9 cellular contexts compared by ENCODE assay signal in the genomic region with DNA sequence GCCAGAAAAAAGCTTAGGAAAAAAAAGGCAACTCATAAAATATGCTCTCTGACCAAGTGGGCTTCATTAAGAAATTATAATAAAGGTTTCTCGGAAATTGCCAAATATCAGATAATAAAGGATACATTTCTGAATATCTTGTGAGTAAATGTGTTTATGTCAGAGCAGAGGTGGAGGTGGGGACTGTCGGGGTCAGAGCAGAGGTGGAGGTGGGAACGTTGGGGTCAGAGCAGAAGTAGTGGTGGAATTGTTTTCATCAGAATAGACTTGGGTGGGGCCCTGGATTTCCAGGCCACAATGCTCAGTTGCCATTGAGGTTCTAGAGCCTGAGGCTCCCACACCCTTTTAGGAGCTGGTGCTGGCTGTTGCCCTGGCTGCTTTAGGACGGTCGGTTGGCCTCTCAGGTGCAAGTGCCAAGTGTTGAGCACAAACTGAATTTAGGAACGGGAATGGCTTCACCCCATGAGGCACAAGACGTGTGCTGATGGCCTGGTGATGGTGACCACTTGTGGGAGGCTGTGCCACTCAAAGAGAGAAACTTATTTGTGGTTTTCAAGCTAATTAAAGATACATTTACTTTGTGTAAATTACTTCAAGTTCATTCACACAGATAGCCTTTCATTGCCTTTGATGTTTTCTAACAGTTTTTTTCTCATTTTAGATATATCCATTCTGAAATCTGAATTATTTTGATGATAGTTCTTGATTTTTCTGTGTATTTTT.
DNase-seq lines count a peak whose midpoint lies in the region; ATAC-seq and TF ChIP-seq lines count a peak whose summit lies in the region.
"Had no signal": no experiment of that assay in that cellular context is flagged by ENCODE, and none has a peak within 500 bp of the region (broad histone marks: within the 10 kb centered on the region; RNA-seq: fewer than 3 reads in every experiment).

No MANE protein-coding gene starts in this region.

- no TSS peak for BruUV-seq in mammary epithelial cell (replicated peaks; lab: Mats Ljungman, UMichigan)

- H3K27me3 ChIP-seq in mammary epithelial cell (ENCODE audit: insufficient read depth, low read length) (no peaks in the 10 kb centered on the region), aorta (ENCODE audit: control insufficient read depth in 1 of 2, insufficient read depth in 2 of 2, low read length in 1 of 2) (no peaks in the 10 kb centered on the region), spleen (replicated peaks in 1 of 7) (no peaks in the 10 kb centered on the region)
- H3K27me3 ChIP-seq: suprapubic skin had no signal

- intact Hi-C loops in mammary epithelial cell (cut with micrococcal nuclease) = loop anchor here (1.0 kb wide), 1 partner anchor 46 kb away; no protein-coding TSS in a partner anchor
- intact Hi-C loops in aorta (cut with DNase I) = no loop called here
- intact Hi-C loops in spleen (cut with DNase I; ENCODE audit: low total_unique reads) = no loop called here

- H3K4me2 ChIP-seq in mammary epithelial cell (ENCODE audit: insufficient read depth, low read depth, low read length) = no peak overlapping the region

- DNase-seq in stimulated activated CD4-positive, alpha-beta T cell treated with anti-CD3 and anti-CD28 coated beads, Interleukin-15, amount 100 ng/mL, for 24 hours = peak; percentile 31
- DNase-seq in stimulated activated CD4-positive, alpha-beta T cell treated with anti-CD3 and anti-CD28 coated beads, Interleukin-12 subunit alpha, Interleukin-12 subunit beta, amount 100 ng/mL, for 4 hours = no peak
- peak; percentile 52 for DNase-seq in NB4 (ENCODE audit: low read depth)
- DNase-seq in mammary epithelial cell = peak; percentile 18
- peak; percentile 27 for DNase-seq in left kidney (ENCODE audit: low read depth, low spot score)
- peak in 1 of 2 donors; percentile 86 for DNase-seq in aorta
- DNase-seq in spleen = no peak

- no peaks in the 10 kb centered on the region for H3K9me3 ChIP-seq in mammary epithelial cell (replicated peaks; ENCODE audit: insufficient read depth, low read length)
- no peaks in the 10 kb centered on the region for H3K9me3 ChIP-seq in aorta (ENCODE audit: control insufficient read depth, low read length)
- no peaks in the 10 kb centered on the region for H3K9me3 ChIP-seq in spleen
- H3K9me3 ChIP-seq: suprapubic skin had no signal

- peaks cover 1% of the 10 kb centered on the region for H4K20me1 ChIP-seq in mammary epithelial cell (ENCODE audit: insufficient read depth, low read length)

- H3K36me3 ChIP-seq in mammary epithelial cell (ENCODE audit: insufficient read depth, low read length) = no peaks in the 10 kb centered on the region
- no peaks in the 10 kb centered on the region for H3K36me3 ChIP-seq in aorta (ENCODE audit: control insufficient read depth in 1 of 2, insufficient read depth in 2 of 2, low read length in 1 of 2)
- peaks cover 0 to 23% (median 0%) of the 10 kb centered on the region in 6 donors for H3K36me3 ChIP-seq in spleen

- in situ Hi-C loops in mammary epithelial cell (cut with MboI; ENCODE audit: low sequenced_read_pairs in 2 of 2) = no loop called here

- dilution Hi-C loops in mammary epithelial cell (cut with HindIII; ENCODE audit: low sequenced_read_pairs) = no loop called here

- ATAC-seq in aorta (ENCODE audit: low FRiP score) (peak; percentile 95), GM19351 (IDR thresholded peaks at IDR 0.05; ENCODE audit: unreplicated experiment) (no peak)

- no peak overlapping the region for H3K9ac ChIP-seq in mammary epithelial cell (ENCODE audit: insufficient read depth, low read length)

- H3K27ac ChIP-seq in mammary epithelial cell (ENCODE audit: insufficient read depth, low read depth, low read length) (no peak overlapping the region), aorta (ENCODE audit: low read depth in 1 of 2, low read length in 2 of 2) (no peak overlapping the region), spleen (no peak overlapping the region)
- H3K27ac ChIP-seq: suprapubic skin had no signal

- WGBS in mammary epithelial cell (ENCODE audit: low coverage, missing lambda C conversion rate) = 89% methylated on average over 7 of the region's 7 CpGs
- 79 to 84% methylated on average over 7 of the region's 7 CpGs for WGBS in aorta, 2 donors
- 69 to 86% (median 83%) methylated on average over 7 of the region's 7 CpGs for WGBS in spleen, 5 donors

- no peak for TF ChIP-seq POLR2A in NB4 (IDR thresholded peaks at IDR 0.05; ENCODE audit: extremely low read depth, insufficient read length)
- no peak for TF ChIP-seq POLR2A in spleen (IDR thresholded peaks at IDR 0.05)

- H3K4me3 ChIP-seq in NB4 (ENCODE audit: low read depth, low read length) (no peak overlapping the region), mammary epithelial cell (replicated peaks in 1 of 3; ENCODE audit: insufficient read depth in 1 of 3, low read depth in 2 of 3, low read length in 3 of 3) (no peak overlapping the region), aorta (ENCODE audit: low read length in 2 of 2) (no peak overlapping the region), spleen (no peak overlapping the region)
- H3K4me3 ChIP-seq: suprapubic skin had no signal

- no peak overlapping the region for H2AFZ ChIP-seq in mammary epithelial cell (ENCODE audit: low read depth, low read length)

- H3K79me2 ChIP-seq in mammary epithelial cell (ENCODE audit: insufficient read depth, low read length) = no peaks in the 10 kb centered on the region

- TF ChIP-seq CTCF in NB4 (IDR thresholded peaks at IDR 0.05; ENCODE audit: low read depth, low read length) (no peak), mammary epithelial cell (conservative IDR thresholded peaks at IDR 0.05 in 1 of 2, IDR thresholded peaks at IDR 0.05 in 1 of 2; ENCODE audit: extremely low read depth in 1 of 2, insufficient read depth in 1 of 2, low read depth in 1 of 2, low read length in 2 of 2) (no peak), spleen (IDR thresholded peaks at IDR 0.05 in 8 of 11, conservative IDR thresholded peaks at IDR 0.05 in 3 of 11) (no peak)

- H3K4me1 ChIP-seq in mammary epithelial cell (ENCODE audit: insufficient read depth, low read length) = peaks cover 34% of the 10 kb centered on the region
- H3K4me1 ChIP-seq in aorta (ENCODE audit: control insufficient read depth in 1 of 2, insufficient read depth in 2 of 2, low read length in 2 of 2) = no peaks in the 10 kb centered on the region
- H3K4me1 ChIP-seq in spleen = no peaks in the 10 kb centered on the region
- H3K4me1 ChIP-seq: suprapubic skin had no signal

- CTCF ChIA-PET in mammary epithelial cell (lab: Charles Lee; ENCODE audit: low non-redundant PET) = no interaction called here

Comparison
In these comparisons a context has a peak if more than half of its experiments do, and no peak if none do; other contexts are left out.
1. DNase-seq: peak in stimulated activated CD4-positive, alpha-beta T cell treated with anti-CD3 and anti-CD28 coated beads, Interleukin-15, amount 100 ng/mL, for 24 hours (single experiment), NB4 (single experiment), mammary epithelial cell (single experiment) and left kidney (single experiment); none in stimulated activated CD4-positive, alpha-beta T cell treated with anti-CD3 and anti-CD28 coated beads, Interleukin-12 subunit alpha, Interleukin-12 subunit beta, amount 100 ng/mL, for 4 hours (single experiment) and spleen (single experiment).